In genomic region chr18:23077493-23078256, GRCh38 we compare ENCODE assay signal across 8 cellular contexts. TPM values are rescaled to one million over a fixed set of nuclear protein-coding genes. Genes with fewer than 3 reads are reported as not detected.
DNase-seq lines count a peak whose midpoint lies in the region; ATAC-seq and TF ChIP-seq lines count a peak whose summit lies in the region.

No MANE protein-coding gene starts in this region.

- no peak for TF ChIP-seq EP300 in SK-N-SH (IDR thresholded peaks at IDR 0.05; ENCODE audit: borderline replicate concordance in 1 of 2, low read depth in 1 of 2, low read length in 1 of 2)

- H3K4me1 ChIP-seq in SK-N-SH (ENCODE audit: control insufficient read depth in 1 of 2, insufficient read depth in 2 of 2, low read depth in 1 of 2, low read length in 1 of 2), result no peaks in the 10 kb centered on the region

- no peaks in the 10 kb centered on the region for H4K20me1 ChIP-seq in SK-N-SH (ENCODE audit: insufficient read depth)

- H3K79me2 ChIP-seq in SK-N-SH (ENCODE audit: insufficient read depth), result no peaks in the 10 kb centered on the region

- no peak overlapping the region for H3K4me2 ChIP-seq in SK-N-SH

- H3K36me3 ChIP-seq in SK-N-SH (replicated peaks in 1 of 2; ENCODE audit: control insufficient read depth in 1 of 2, insufficient read depth in 2 of 2, low read length in 1 of 2), result no peaks in the 10 kb centered on the region
- no peaks in the 10 kb centered on the region for H3K36me3 ChIP-seq in kidney epithelial cell (ENCODE audit: control insufficient read depth, insufficient read depth, low read length)

- TF ChIP-seq CTCF in AG04449 (IDR thresholded peaks at IDR 0.05; ENCODE audit: insufficient read depth, low read length, missing control alignments) (peak; percentile 28), GM12873 (IDR thresholded peaks at IDR 0.05; ENCODE audit: insufficient read depth, low read depth, low read length, missing control alignments) (peak; percentile 36), SK-N-SH (IDR thresholded peaks at IDR 0.05) (peak; percentile 44), kidney epithelial cell (IDR thresholded peaks at IDR 0.05; ENCODE audit: insufficient read depth, low read length, poor library complexity, severe bottlenecking) (peak; percentile 48)

- H3K9me2 ChIP-seq in SK-N-SH, result no peaks in the 10 kb centered on the region

- H3K4me3 ChIP-seq in AG04449 (ENCODE audit: low read depth, low read length) (no peak overlapping the region), SK-N-SH (ENCODE audit: low read depth in 2 of 2, low read length in 1 of 2) (no peak overlapping the region), kidney epithelial cell (ENCODE audit: low read depth, low read length) (no peak overlapping the region)

- H3K9ac ChIP-seq in SK-N-SH, result no peak overlapping the region

- no peaks in the 10 kb centered on the region for H3K27me3 ChIP-seq in SK-N-SH (ENCODE audit: insufficient read depth)
- no peaks in the 10 kb centered on the region for H3K27me3 ChIP-seq in kidney epithelial cell (ENCODE audit: control insufficient read depth, insufficient read depth, low read length)

- DNase-seq in AG04449 (ENCODE audit: low read depth, low spot score) (no peak), SK-N-SH (peak; percentile 36), kidney epithelial cell (ENCODE audit: low read depth) (no peak), epidermal melanocyte (ENCODE audit: insufficient read length, low spot score) (no peak)
- no peak for DNase-seq in stimulated activated naive CD8-positive, alpha-beta T cell treated with anti-CD3 and anti-CD28 coated beads, Interleukin-15, Interleukin-2, amounts not matched to agents 100 U/mL and 50 U/mL, for 24 hours
- no peak for DNase-seq in central memory CD4-positive, alpha-beta T cell

- no peak for ATAC-seq in HG02763 (IDR thresholded peaks at IDR 0.05; ENCODE audit: unreplicated experiment)
- no peak for ATAC-seq in stimulated activated naive CD8-positive, alpha-beta T cell treated with anti-CD3 and anti-CD28 coated beads, Interleukin-15, Interleukin-2, amounts not matched to agents 100 U/mL and 50 U/mL, for 24 hours

- H2AFZ ChIP-seq in SK-N-SH (ENCODE audit: low read depth), result no peak overlapping the region

- H3F3A ChIP-seq in SK-N-SH (replicated peaks; ENCODE audit: insufficient read depth), result no peaks in the 10 kb centered on the region

- H3K27ac ChIP-seq in SK-N-SH (ENCODE audit: low read depth in 2 of 2, low read length in 1 of 2), result no peak overlapping the region

- CTCF ChIA-PET in AG04449 (lab: Yijun Ruan, JAX), result interaction anchor here (1.0 to 2.9 kb wide), 5 partner anchors 9 to 334 kb away, joined by 3 to 13 read pairs (median 3); no protein-coding TSS in a partner anchor
- CTCF ChIA-PET in SK-N-SH (lab: Yijun Ruan, JAX), result interaction anchor here (0.7 to 2.3 kb wide), 8 partner anchors 9 to 338 kb away, joined by 3 to 11 read pairs (median 4); no protein-coding TSS in a partner anchor

- POLR2A ChIA-PET in AG04449 (lab: Yijun Ruan, JAX), result no interaction called here
- POLR2A ChIA-PET in SK-N-SH (lab: Yijun Ruan, JAX), result no interaction called here

- 73% methylated on average over 4 of the region's 6 CpGs for WGBS in SK-N-SH (ENCODE audit: low lambda C conversion rate)

- no peaks in the 10 kb centered on the region for H3K9me3 ChIP-seq in SK-N-SH

- peak; percentile 65 for TF ChIP-seq RAD21 in SK-N-SH (IDR thresholded peaks at IDR 0.05; ENCODE audit: low read length)

TF ChIP-seq in SK-N-SH, 30 proteins besides CTCF, POLR2A, EP300 and RAD21:
- TF ChIP-seq SMC3 (IDR thresholded peaks at IDR 0.05; ENCODE audit: low read depth, low read length) (peak; percentile 46), MEF2A (IDR thresholded peaks at IDR 0.05; ENCODE audit: borderline replicate concordance, low read depth) (no peak), USF2 (IDR thresholded peaks at IDR 0.05; ENCODE audit: borderline replicate concordance, low read depth, low read length) (no peak)

RNA-seq across cellular contexts. Expression of gene CABLES1, which starts 57.6 kb away (rescaled TPM):
- 1.8 and 2.2 TPM in 2 replicates for polyA plus RNA-seq in SK-N-SH (2012; rRNA removed)
- 1.9 and 2.4 TPM in 2 replicates for polyA plus RNA-seq in SK-N-SH (2012; cell fraction: cytosol; rRNA removed)
- 3.0 and 3.1 TPM in 2 replicates for polyA plus RNA-seq in SK-N-SH (2012; cell fraction: nucleus; rRNA removed)
- 7.5 and 9.6 TPM in 2 replicates for total RNA-seq in kidney epithelial cell
